Comparison of ENCODE assay signal across 2 cellular contexts in genomic region chr3:133457025-133457424, GRCh38.
TF ChIP-seq lines count a peak whose summit lies in the region.

No MANE protein-coding gene starts in this region.

TF ChIP-seq in SK-N-SH, 30 proteins besides CTCF, POLR2A, EP300 and RAD21 (continued from another document):
- TF ChIP-seq ZBTB33 (IDR thresholded peaks at IDR 0.05; ENCODE audit: borderline replicate concordance, low read depth) (no peak), NRF1 (IDR thresholded peaks at IDR 0.05; ENCODE audit: low read depth, low read length) (no peak)
TF ChIP-seq in SK-N-SH: peak in this region for 2.

TF ChIP-seq in SK-N-SH treated with all-trans-retinoic acid at 6 μM for 48 hours, 23 proteins besides CTCF, POLR2A, EP300 and RAD21 (continued from another document):
- TF ChIP-seq CSRNP3 (CRISPR knock-in tag; IDR thresholded peaks at IDR 0.05) (no peak), PPARA (CRISPR knock-in tag; IDR thresholded peaks at IDR 0.05; ENCODE audit: borderline replicate concordance) (no peak), TCF4 (CRISPR knock-in tag; IDR thresholded peaks at IDR 0.05; ENCODE audit: borderline replicate concordance) (no peak), ZFP3 (CRISPR knock-in tag; IDR thresholded peaks at IDR 0.05) (no peak), CSDC2 (CRISPR knock-in tag; IDR thresholded peaks at IDR 0.05) (no peak), ZNF565 (CRISPR knock-in tag; conservative IDR thresholded peaks at IDR 0.05; ENCODE audit: low read depth) (no peak), ARNTL (CRISPR knock-in tag; IDR thresholded peaks at IDR 0.05; ENCODE audit: borderline replicate concordance, low read depth) (no peak), TSHZ2 (CRISPR knock-in tag; IDR thresholded peaks at IDR 0.05) (no peak), OSR1 (CRISPR knock-in tag; IDR thresholded peaks at IDR 0.05) (no peak), ISL1 (CRISPR knock-in tag; IDR thresholded peaks at IDR 0.05) (no peak), ZNF8 (CRISPR knock-in tag; IDR thresholded peaks at IDR 0.05) (no peak), ZFP30 (CRISPR knock-in tag; IDR thresholded peaks at IDR 0.05) (no peak), CREB5 (CRISPR knock-in tag; IDR thresholded peaks at IDR 0.05; ENCODE audit: low read depth) (no peak), TOX (CRISPR knock-in tag; IDR thresholded peaks at IDR 0.05; ENCODE audit: borderline replicate concordance) (no peak), RARB (CRISPR knock-in tag; IDR thresholded peaks at IDR 0.05) (no peak)
- TF ChIP-seq, protein P1, sequence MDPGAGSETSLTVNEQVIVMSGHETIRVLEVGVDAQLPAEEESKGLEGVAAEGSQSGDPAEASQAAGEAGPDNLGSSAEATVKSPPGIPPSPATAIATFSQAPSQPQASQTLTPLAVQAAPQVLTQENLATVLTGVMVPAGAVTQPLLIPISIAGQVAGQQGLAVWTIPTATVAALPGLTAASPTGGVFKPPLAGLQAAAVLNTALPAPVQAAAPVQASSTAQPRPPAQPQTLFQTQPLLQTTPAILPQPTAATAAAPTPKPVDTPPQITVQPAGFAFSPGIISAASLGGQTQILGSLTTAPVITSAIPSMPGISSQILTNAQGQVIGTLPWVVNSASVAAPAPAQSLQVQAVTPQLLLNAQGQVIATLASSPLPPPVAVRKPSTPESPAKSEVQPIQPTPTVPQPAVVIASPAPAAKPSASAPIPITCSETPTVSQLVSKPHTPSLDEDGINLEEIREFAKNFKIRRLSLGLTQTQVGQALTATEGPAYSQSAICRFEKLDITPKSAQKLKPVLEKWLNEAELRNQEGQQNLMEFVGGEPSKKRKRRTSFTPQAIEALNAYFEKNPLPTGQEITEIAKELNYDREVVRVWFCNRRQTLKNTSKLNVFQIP (CRISPR knock-in tag; IDR thresholded peaks at IDR 0.05; ENCODE audit: borderline replicate concordance, low read depth): no peak
TF ChIP-seq in SK-N-SH treated with all-trans-retinoic acid at 6 μM for 48 hours: peak in this region for 0.
